ENCODE assay signal across 1 cellular context in genomic region chr9:101387871-101388506, GRCh38.
TF ChIP-seq lines count a peak whose summit lies in the region.

No MANE protein-coding gene starts in this region.

TF ChIP-seq in K562, 482 proteins besides CTCF, POLR2A, EP300 and RAD21:
- TF ChIP-seq RAD51 (IDR thresholded peaks at IDR 0.05; ENCODE audit: borderline replicate concordance, low read depth) (no peak), MAFG (tag; conservative IDR thresholded peaks at IDR 0.05) (no peak), HDAC2 (IDR thresholded peaks at IDR 0.05) (no peak), FOXK2 (conservative IDR thresholded peaks at IDR 0.05 in 1 of 2, IDR thresholded peaks at IDR 0.05 in 1 of 2; ENCODE audit: low read depth in 2 of 2) (no peak), SAFB (IDR thresholded peaks at IDR 0.05; ENCODE audit: borderline replicate concordance, low read depth, low read length) (no peak), ZNF175 (CRISPR knock-in tag; IDR thresholded peaks at IDR 0.05; ENCODE audit: low read depth) (no peak), SMARCA5 (IDR thresholded peaks at IDR 0.05) (no peak), ZNF592 (IDR thresholded peaks at IDR 0.05) (no peak), CXXC5 (CRISPR knock-in tag; IDR thresholded peaks at IDR 0.05) (no peak), ZNF830 (CRISPR knock-in tag; IDR thresholded peaks at IDR 0.05) (no peak), SPI1 (IDR thresholded peaks at IDR 0.05; ENCODE audit: borderline replicate concordance, low read depth, low read length) (no peak), SIX5 (IDR thresholded peaks at IDR 0.05; ENCODE audit: borderline replicate concordance in 1 of 2, insufficient read depth in 1 of 2, low read depth in 1 of 2, low read length in 2 of 2) (no peak)
- TF ChIP-seq, protein P1, sequence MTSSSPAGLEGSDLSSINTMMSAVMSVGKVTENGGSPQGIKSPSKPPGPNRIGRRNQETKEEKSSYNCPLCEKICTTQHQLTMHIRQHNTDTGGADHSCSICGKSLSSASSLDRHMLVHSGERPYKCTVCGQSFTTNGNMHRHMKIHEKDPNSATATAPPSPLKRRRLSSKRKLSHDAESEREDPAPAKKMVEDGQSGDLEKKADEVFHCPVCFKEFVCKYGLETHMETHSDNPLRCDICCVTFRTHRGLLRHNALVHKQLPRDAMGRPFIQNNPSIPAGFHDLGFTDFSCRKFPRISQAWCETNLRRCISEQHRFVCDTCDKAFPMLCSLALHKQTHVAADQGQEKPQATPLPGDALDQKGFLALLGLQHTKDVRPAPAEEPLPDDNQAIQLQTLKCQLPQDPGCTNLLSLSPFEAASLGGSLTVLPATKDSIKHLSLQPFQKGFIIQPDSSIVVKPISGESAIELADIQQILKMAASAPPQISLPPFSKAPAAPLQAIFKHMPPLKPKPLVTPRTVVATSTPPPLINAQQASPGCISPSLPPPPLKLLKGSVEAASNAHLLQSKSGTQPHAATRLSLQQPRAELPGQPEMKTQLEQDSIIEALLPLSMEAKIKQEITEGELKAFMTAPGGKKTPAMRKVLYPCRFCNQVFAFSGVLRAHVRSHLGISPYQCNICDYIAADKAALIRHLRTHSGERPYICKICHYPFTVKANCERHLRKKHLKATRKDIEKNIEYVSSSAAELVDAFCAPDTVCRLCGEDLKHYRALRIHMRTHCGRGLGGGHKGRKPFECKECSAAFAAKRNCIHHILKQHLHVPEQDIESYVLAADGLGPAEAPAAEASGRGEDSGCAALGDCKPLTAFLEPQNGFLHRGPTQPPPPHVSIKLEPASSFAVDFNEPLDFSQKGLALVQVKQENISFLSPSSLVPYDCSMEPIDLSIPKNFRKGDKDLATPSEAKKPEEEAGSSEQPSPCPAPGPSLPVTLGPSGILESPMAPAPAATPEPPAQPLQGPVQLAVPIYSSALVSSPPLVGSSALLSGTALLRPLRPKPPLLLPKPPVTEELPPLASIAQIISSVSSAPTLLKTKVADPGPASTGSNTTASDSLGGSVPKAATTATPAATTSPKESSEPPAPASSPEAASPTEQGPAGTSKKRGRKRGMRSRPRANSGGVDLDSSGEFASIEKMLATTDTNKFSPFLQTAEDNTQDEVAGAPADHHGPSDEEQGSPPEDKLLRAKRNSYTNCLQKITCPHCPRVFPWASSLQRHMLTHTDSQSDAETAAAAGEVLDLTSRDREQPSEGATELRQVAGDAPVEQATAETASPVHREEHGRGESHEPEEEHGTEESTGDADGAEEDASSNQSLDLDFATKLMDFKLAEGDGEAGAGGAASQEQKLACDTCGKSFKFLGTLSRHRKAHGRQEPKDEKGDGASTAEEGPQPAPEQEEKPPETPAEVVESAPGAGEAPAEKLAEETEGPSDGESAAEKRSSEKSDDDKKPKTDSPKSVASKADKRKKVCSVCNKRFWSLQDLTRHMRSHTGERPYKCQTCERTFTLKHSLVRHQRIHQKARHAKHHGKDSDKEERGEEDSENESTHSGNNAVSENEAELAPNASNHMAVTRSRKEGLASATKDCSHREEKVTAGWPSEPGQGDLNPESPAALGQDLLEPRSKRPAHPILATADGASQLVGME (CRISPR knock-in tag; IDR thresholded peaks at IDR 0.05): no peak
- TF ChIP-seq, protein P2, sequence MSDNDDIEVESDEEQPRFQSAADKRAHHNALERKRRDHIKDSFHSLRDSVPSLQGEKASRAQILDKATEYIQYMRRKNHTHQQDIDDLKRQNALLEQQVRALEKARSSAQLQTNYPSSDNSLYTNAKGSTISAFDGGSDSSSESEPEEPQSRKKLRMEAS (CRISPR knock-in tag; IDR thresholded peaks at IDR 0.05): no peak
